In the genomic region with DNA sequence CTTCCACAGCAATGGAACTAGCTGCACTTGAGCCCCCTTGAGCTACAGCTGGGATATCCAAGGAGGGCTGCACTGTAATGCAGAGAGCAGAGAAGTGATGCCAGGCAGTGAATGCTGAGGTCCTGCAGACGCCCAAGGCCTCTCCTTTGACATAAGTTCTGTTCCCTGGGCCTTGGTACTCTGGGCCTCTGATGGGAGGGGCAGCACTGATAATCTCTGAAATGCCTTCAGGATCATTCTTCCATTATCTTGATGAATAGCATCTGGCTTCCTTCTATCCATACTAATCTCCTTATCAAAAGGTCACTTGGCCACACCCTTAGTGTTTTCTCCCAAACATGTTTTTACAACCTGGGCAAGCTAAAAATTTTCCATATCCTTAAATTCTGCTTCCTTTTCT, we compare ENCODE assay signal across 22 cellular contexts. TPM values are rescaled to one million over a fixed set of nuclear protein-coding genes. Genes with fewer than 3 reads are reported as not detected.
"Had no signal": no experiment of that assay in that cellular context is flagged by ENCODE, and none has a peak within 500 bp of the region (broad histone marks: within the 10 kb centered on the region; RNA-seq: fewer than 3 reads in every experiment).

No MANE protein-coding gene starts in this region.

- H3K36me3 ChIP-seq: breast epithelium, pancreas, prostate gland, sigmoid colon, uterus had no signal

- H3K4me1 ChIP-seq: uterus had no signal

- H3K9me3 ChIP-seq: breast epithelium, esophagus muscularis mucosa, pancreas, prostate gland, sigmoid colon, uterus had no signal

- DNase-seq: activated B cell treated with CpG ODN at 0.5 μM for 24 hours; activated CD4-positive, alpha-beta T cell treated with anti-CD3 and anti-CD28 coated beads for 48 hours; activated CD4-positive, alpha-beta T cell treated with anti-CD3 and anti-CD28 coated beads, Interleukin-2, amount 50 U/mL, for 48 hours; activated CD8-positive, alpha-beta memory T cell treated with anti-CD3 and anti-CD28 coated beads for 24 hours; activated effector memory CD4-positive, alpha-beta T cell treated with anti-CD3 and anti-CD28 coated beads, Interleukin-2, amount 50 U/mL, for 16 hours; activated naive CD4-positive, alpha-beta T cell treated with anti-CD3 and anti-CD28 coated beads, Interleukin-2, amount 50 U/mL, for 16 hours; activated naive CD8-positive, alpha-beta T cell treated with anti-CD3 and anti-CD28 coated beads, Interleukin-2, amount 50 U/mL, for 24 hours; central memory CD4-positive, alpha-beta T cell; left cardiac atrium; mammary epithelial cell; nucleus accumbens; retina; sigmoid colon; small intestine; stimulated activated CD4-positive, alpha-beta T cell treated with anti-CD3 and anti-CD28 coated beads, Interleukin-4, amount 100 ng/mL, for 24 hours; T1000; uterus had no signal

- H3K4me3 ChIP-seq: breast epithelium, esophagus muscularis mucosa, pancreas, prostate gland, sigmoid colon, uterus had no signal

- H3K27ac ChIP-seq: breast epithelium, esophagus muscularis mucosa, pancreas, prostate gland, sigmoid colon, uterus had no signal

- H3K27me3 ChIP-seq: breast epithelium, esophagus muscularis mucosa, pancreas, sigmoid colon, uterus had no signal

- ATAC-seq: activated naive CD8-positive, alpha-beta T cell treated with anti-CD3 and anti-CD28 coated beads, Interleukin-2, amount 50 U/mL, for 24 hours; left cardiac atrium; stimulated activated effector memory CD8-positive, alpha-beta T cell treated with anti-CD3 and anti-CD28 coated beads, Interleukin-12 subunit alpha, Interleukin-12 subunit beta, amount 100 ng/mL, for 72 hours had no signal

RNA-seq across cellular contexts. Expression of a gene that starts 6.9 kb away (rescaled TPM):
- total RNA-seq: activated B cell treated with CpG ODN at 0.5 μM for 24 hours had no signal
